In the genomic region with DNA sequence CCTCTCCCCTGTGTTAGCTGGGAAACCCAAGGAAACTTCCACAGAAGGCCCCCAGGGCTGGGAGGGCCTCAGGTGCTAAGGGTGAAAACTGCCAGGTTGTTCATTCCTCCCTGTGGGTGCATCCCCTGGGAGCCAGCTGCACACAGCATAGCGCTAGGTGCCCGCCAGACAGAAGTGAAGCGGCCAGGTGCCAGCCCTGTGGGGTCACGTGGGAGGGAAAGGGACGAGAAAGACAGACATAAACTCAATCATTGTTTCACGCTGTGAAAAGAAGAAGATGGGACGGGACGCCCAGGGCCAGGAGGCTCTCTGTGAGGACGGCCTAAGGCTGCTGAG, we compare ENCODE assay signal across 13 cellular contexts. TPM values are rescaled to one million over a fixed set of nuclear protein-coding genes. Genes with fewer than 3 reads are reported as not detected.
A peak's percentile ranks its signal among the peaks of the same experiment; 100 is the strongest.
DNase-seq lines count a peak whose midpoint lies in the region; ATAC-seq and TF ChIP-seq lines count a peak whose summit lies in the region.
"Had no signal": no experiment of that assay in that cellular context is flagged by ENCODE, and none has a peak within 500 bp of the region (broad histone marks: within the 10 kb centered on the region; RNA-seq: fewer than 3 reads in every experiment).

No MANE protein-coding gene starts in this region.

- H3K27ac Mint-ChIP-seq in dendritic cell treated with granulocyte-macrophage colony-stimulating factor and Interleukin-4, amounts not matched to agents 40 ng/mL and 50 ng/mL, for 4 days: peak overlapping the region; percentile 87

- no peaks in the 10 kb centered on the region for H3K27me3 ChIP-seq in spleen (replicated peaks in 1 of 7)
- H3K27me3 ChIP-seq: esophagus squamous epithelium, right atrium auricular region had no signal

- peaks cover 63% of the 10 kb centered on the region for H3K4me1 Mint-ChIP-seq in dendritic cell treated with granulocyte-macrophage colony-stimulating factor and Interleukin-4, amounts not matched to agents 40 ng/mL and 50 ng/mL, for 4 days (ENCODE audit: low read depth)

- intact Hi-C loops in dendritic cell treated with granulocyte-macrophage colony-stimulating factor and Interleukin-4, amounts not matched to agents 40 ng/mL and 50 ng/mL, for 4 days (cut with micrococcal nuclease): no loop called here
- intact Hi-C loops in spleen (cut with DNase I; ENCODE audit: low total_unique reads): no loop called here

- no peak overlapping the region for H3K4me3 ChIP-seq in spleen
- H3K4me3 ChIP-seq: A549, esophagus squamous epithelium, right atrium auricular region had no signal

- peaks cover 6% of the 10 kb centered on the region for H3K36me3 Mint-ChIP-seq in dendritic cell treated with granulocyte-macrophage colony-stimulating factor and Interleukin-4, amounts not matched to agents 40 ng/mL and 50 ng/mL, for 4 days (ENCODE audit: low read depth)

- DNase-seq in NCI-H1436 (lab: John Stamatoyannopoulos, UW) (peak; percentile 66), NCI-H1436 treated with DMSO at 0.1 percent for 48 hours (lab: John Stamatoyannopoulos, UW) (no peak), NCI-H345 treated with DMSO at 0.1 percent for 48 hours (lab: John Stamatoyannopoulos, UW; ENCODE audit: unreplicated experiment) (peak; percentile 73), spleen (peak; percentile 76), ureter (ENCODE audit: low spot score) (no peak)
- DNase-seq: esophagus squamous epithelium; left colon; stimulated activated naive CD4-positive, alpha-beta T cell treated with Interleukin-2 at 50 U/mL for 16 hours had no signal

- TF ChIP-seq POLR2A in spleen (IDR thresholded peaks at IDR 0.05): no peak

- WGBS in spleen, 5 donors: 49 to 79% (median 74%) methylated on average over 9 of the region's 9 CpGs

- no peak for TF ChIP-seq CTCF in spleen (IDR thresholded peaks at IDR 0.05 in 8 of 11, conservative IDR thresholded peaks at IDR 0.05 in 3 of 11)

- H3K36me3 ChIP-seq in spleen: peaks cover 0 to 46% (median 29%) of the 10 kb centered on the region in 6 donors

- H3K9me3 Mint-ChIP-seq in dendritic cell treated with granulocyte-macrophage colony-stimulating factor and Interleukin-4, amounts not matched to agents 40 ng/mL and 50 ng/mL, for 4 days: no peaks in the 10 kb centered on the region

- no peaks in the 10 kb centered on the region for H3K9me3 ChIP-seq in spleen
- H3K9me3 ChIP-seq: A549, esophagus squamous epithelium, right atrium auricular region had no signal

- H3K4me3 Mint-ChIP-seq in dendritic cell treated with granulocyte-macrophage colony-stimulating factor and Interleukin-4, amounts not matched to agents 40 ng/mL and 50 ng/mL, for 4 days: no peak overlapping the region

- H3K4me1 ChIP-seq in spleen: peaks cover 14 to 55% (median 44%) of the 10 kb centered on the region in 6 donors

- no peaks in the 10 kb centered on the region for H3K27me3 Mint-ChIP-seq in dendritic cell treated with granulocyte-macrophage colony-stimulating factor and Interleukin-4, amounts not matched to agents 40 ng/mL and 50 ng/mL, for 4 days

- H3K27ac ChIP-seq in spleen: peak overlapping the region in 1 of 8 donors; percentile 91

- ATAC-seq in HG02623 (IDR thresholded peaks at IDR 0.05; ENCODE audit: unreplicated experiment) (no peak), HG02970 (IDR thresholded peaks at IDR 0.05; ENCODE audit: low FRiP score, unreplicated experiment) (no peak)
- ATAC-seq: left colon had no signal

RNA-seq across cellular contexts. Expression of a gene that starts 31.6 kb away (rescaled TPM):
- total RNA-seq in spleen: 100 to 1,000 TPM; 351 to 930 (median 819) TPM
- 100 to 1,000 TPM; 178 to 629 (median 302) TPM for polyA plus RNA-seq in spleen
- 6.8 TPM for total RNA-seq in ureter

RNA-seq across cellular contexts. Expression of a gene that starts 49.6 kb away (rescaled TPM):
- 10 to 100 TPM; 48.2 to 92.1 (median 56.1) TPM for total RNA-seq in spleen
- polyA plus RNA-seq in spleen: 10 to 100 TPM; 19.9 to 44.4 (median 34.2) TPM
- 36.9 TPM for total RNA-seq in ureter

RNA-seq across cellular contexts. Expression of a gene that starts 50.6 kb away (rescaled TPM):
- 10 to 100 TPM; 51.8 to 96.3 (median 64.8) TPM for total RNA-seq in spleen
- polyA plus RNA-seq in spleen: 10 to 100 TPM; 45.2 to 57.3 (median 49.0) TPM
- 27.9 TPM for total RNA-seq in ureter

Comparison
In these comparisons a context has a peak if more than half of its experiments do, and no peak if none do; other contexts are left out.
1. DNase-seq: peak in NCI-H1436 (single experiment), NCI-H345 treated with DMSO at 0.1 percent for 48 hours (single experiment) and spleen (single experiment); none in NCI-H1436 treated with DMSO at 0.1 percent for 48 hours (single experiment) and ureter (single experiment).
2. RNA of a gene that starts 31.6 kb away (total RNA-seq): 351 to 930 TPM in spleen; 6.8 TPM in ureter (single experiment); every median in the first group is over 10 times any median in the second.